1 cellular context compared by ENCODE assay signal in genomic region chr7:2104107-2104710, GRCh38.
A peak's percentile ranks its signal among the peaks of the same experiment; 100 is the strongest.
TF ChIP-seq lines count a peak whose summit lies in the region.

No MANE protein-coding gene starts in this region.

TF ChIP-seq in K562, 482 proteins besides CTCF, POLR2A, EP300 and RAD21 (continued from another document and continues in another):
- TF ChIP-seq TAL1 (IDR thresholded peaks at IDR 0.05): no peak
- no peak for TF ChIP-seq RHOXF2B (CRISPR knock-in tag; conservative IDR thresholded peaks at IDR 0.05)
- peak; percentile 86 for TF ChIP-seq TARDBP (IDR thresholded peaks at IDR 0.05)
- TF ChIP-seq ZNF445 (CRISPR knock-in tag; IDR thresholded peaks at IDR 0.05; ENCODE audit: low read depth): no peak
- TF ChIP-seq, protein P1, sequence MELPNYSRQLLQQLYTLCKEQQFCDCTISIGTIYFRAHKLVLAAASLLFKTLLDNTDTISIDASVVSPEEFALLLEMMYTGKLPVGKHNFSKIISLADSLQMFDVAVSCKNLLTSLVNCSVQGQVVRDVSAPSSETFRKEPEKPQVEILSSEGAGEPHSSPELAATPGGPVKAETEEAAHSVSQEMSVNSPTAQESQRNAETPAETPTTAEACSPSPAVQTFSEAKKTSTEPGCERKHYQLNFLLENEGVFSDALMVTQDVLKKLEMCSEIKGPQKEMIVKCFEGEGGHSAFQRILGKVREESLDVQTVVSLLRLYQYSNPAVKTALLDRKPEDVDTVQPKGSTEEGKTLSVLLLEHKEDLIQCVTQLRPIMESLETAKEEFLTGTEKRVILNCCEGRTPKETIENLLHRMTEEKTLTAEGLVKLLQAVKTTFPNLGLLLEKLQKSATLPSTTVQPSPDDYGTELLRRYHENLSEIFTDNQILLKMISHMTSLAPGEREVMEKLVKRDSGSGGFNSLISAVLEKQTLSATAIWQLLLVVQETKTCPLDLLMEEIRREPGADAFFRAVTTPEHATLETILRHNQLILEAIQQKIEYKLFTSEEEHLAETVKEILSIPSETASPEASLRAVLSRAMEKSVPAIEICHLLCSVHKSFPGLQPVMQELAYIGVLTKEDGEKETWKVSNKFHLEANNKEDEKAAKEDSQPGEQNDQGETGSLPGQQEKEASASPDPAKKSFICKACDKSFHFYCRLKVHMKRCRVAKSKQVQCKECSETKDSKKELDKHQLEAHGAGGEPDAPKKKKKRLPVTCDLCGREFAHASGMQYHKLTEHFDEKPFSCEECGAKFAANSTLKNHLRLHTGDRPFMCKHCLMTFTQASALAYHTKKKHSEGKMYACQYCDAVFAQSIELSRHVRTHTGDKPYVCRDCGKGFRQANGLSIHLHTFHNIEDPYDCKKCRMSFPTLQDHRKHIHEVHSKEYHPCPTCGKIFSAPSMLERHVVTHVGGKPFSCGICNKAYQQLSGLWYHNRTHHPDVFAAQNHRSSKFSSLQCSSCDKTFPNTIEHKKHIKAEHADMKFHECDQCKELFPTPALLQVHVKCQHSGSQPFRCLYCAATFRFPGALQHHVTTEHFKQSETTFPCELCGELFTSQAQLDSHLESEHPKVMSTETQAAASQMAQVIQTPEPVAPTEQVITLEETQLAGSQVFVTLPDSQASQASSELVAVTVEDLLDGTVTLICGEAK (IDR thresholded peaks at IDR 0.05): no peak
- TF ChIP-seq, protein P1 (CRISPR knock-in tag; IDR thresholded peaks at IDR 0.05): no peak
- no peak for TF ChIP-seq TAF9B (IDR thresholded peaks at IDR 0.05; ENCODE audit: partially characterized antibody)
- TF ChIP-seq NUFIP1 (IDR thresholded peaks at IDR 0.05; ENCODE audit: partially characterized antibody): peak; percentile 16
- TF ChIP-seq, protein P2, sequence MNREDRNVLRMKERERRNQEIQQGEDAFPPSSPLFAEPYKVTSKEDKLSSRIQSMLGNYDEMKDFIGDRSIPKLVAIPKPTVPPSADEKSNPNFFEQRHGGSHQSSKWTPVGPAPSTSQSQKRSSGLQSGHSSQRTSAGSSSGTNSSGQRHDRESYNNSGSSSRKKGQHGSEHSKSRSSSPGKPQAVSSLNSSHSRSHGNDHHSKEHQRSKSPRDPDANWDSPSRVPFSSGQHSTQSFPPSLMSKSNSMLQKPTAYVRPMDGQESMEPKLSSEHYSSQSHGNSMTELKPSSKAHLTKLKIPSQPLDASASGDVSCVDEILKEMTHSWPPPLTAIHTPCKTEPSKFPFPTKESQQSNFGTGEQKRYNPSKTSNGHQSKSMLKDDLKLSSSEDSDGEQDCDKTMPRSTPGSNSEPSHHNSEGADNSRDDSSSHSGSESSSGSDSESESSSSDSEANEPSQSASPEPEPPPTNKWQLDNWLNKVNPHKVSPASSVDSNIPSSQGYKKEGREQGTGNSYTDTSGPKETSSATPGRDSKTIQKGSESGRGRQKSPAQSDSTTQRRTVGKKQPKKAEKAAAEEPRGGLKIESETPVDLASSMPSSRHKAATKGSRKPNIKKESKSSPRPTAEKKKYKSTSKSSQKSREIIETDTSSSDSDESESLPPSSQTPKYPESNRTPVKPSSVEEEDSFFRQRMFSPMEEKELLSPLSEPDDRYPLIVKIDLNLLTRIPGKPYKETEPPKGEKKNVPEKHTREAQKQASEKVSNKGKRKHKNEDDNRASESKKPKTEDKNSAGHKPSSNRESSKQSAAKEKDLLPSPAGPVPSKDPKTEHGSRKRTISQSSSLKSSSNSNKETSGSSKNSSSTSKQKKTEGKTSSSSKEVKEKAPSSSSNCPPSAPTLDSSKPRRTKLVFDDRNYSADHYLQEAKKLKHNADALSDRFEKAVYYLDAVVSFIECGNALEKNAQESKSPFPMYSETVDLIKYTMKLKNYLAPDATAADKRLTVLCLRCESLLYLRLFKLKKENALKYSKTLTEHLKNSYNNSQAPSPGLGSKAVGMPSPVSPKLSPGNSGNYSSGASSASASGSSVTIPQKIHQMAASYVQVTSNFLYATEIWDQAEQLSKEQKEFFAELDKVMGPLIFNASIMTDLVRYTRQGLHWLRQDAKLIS (CRISPR knock-in tag; IDR thresholded peaks at IDR 0.05): peak; percentile 88
- no peak for TF ChIP-seq NR0B1 (IDR thresholded peaks at IDR 0.05; ENCODE audit: partially characterized antibody)
- 0 out of 2 replicates have a peak, but pooled peaks have one; percentile 38 for TF ChIP-seq ATF1 (CRISPR knock-in tag; IDR thresholded peaks at IDR 0.05)
- TF ChIP-seq ATF1 (tag; IDR thresholded peaks at IDR 0.05): peak; percentile 95
- TF ChIP-seq TOE1 (IDR thresholded peaks at IDR 0.05; ENCODE audit: borderline replicate concordance): peak; percentile 54; the same call in 1 of the 2 replicates
- no peak for TF ChIP-seq TOE1 (CRISPR knock-in tag; IDR thresholded peaks at IDR 0.05; ENCODE audit: borderline replicate concordance, low read depth)
- TF ChIP-seq ZNF780A (CRISPR knock-in tag; IDR thresholded peaks at IDR 0.05): no peak
- TF ChIP-seq SREBF2 (CRISPR knock-in tag; IDR thresholded peaks at IDR 0.05): no peak
- TF ChIP-seq ESRRB (CRISPR knock-in tag; IDR thresholded peaks at IDR 0.05; ENCODE audit: borderline replicate concordance): no peak
- TF ChIP-seq ZNF512 (tag; IDR thresholded peaks at IDR 0.05): no peak
- TF ChIP-seq, protein P3, sequence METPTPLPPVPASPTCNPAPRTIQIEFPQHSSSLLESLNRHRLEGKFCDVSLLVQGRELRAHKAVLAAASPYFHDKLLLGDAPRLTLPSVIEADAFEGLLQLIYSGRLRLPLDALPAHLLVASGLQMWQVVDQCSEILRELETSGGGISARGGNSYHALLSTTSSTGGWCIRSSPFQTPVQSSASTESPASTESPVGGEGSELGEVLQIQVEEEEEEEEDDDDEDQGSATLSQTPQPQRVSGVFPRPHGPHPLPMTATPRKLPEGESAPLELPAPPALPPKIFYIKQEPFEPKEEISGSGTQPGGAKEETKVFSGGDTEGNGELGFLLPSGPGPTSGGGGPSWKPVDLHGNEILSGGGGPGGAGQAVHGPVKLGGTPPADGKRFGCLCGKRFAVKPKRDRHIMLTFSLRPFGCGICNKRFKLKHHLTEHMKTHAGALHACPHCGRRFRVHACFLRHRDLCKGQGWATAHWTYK (CRISPR knock-in tag; IDR thresholded peaks at IDR 0.05): peak; percentile 66; the same call in 1 of the 2 replicates
- TF ChIP-seq XRCC5 (IDR thresholded peaks at IDR 0.05; ENCODE audit: low read depth, low read length): peak; percentile 91; the same call in 1 of the 2 replicates
- no peak for TF ChIP-seq ZNF165 (CRISPR knock-in tag; IDR thresholded peaks at IDR 0.05; ENCODE audit: borderline replicate concordance)
- TF ChIP-seq POLR3A (IDR thresholded peaks at IDR 0.05; ENCODE audit: borderline replicate concordance, extremely low read depth, insufficient read depth, insufficient read length): no peak
- TF ChIP-seq ELK3 (CRISPR knock-in tag; IDR thresholded peaks at IDR 0.05): no peak
- peak; percentile 89 for TF ChIP-seq BHLHE40 (IDR thresholded peaks at IDR 0.05; ENCODE audit: low read length)
- no peak for TF ChIP-seq NFE2L1 (tag; IDR thresholded peaks at IDR 0.05; ENCODE audit: borderline replicate concordance, low read depth)
- no peak; the same call in 1 of the 2 replicates for TF ChIP-seq NR2C1 (IDR thresholded peaks at IDR 0.05)
- 0 out of 2 replicates have a peak, but pooled peaks have one; percentile 11 for TF ChIP-seq NR2C1 (tag; IDR thresholded peaks at IDR 0.05)
- no peak for TF ChIP-seq BDP1 (IDR thresholded peaks at IDR 0.05; ENCODE audit: insufficient read depth, insufficient read length)
- TF ChIP-seq FOXK2 (conservative IDR thresholded peaks at IDR 0.05 in 1 of 2, IDR thresholded peaks at IDR 0.05 in 1 of 2; ENCODE audit: low read depth in 2 of 2): peak; percentile 81 to 82
- peak; percentile 68; the same call in 1 of the 2 replicates for TF ChIP-seq REST (CRISPR knock-in tag; IDR thresholded peaks at IDR 0.05; ENCODE audit: low read depth)
- no peak for TF ChIP-seq ILK (tag; IDR thresholded peaks at IDR 0.05; ENCODE audit: borderline replicate concordance, low read depth)
- TF ChIP-seq ZSCAN32 (CRISPR knock-in tag; IDR thresholded peaks at IDR 0.05): peak; percentile 89
- TF ChIP-seq ZNF644 (tag; IDR thresholded peaks at IDR 0.05; ENCODE audit: low read depth): no peak
- TF ChIP-seq ZNF282 (CRISPR knock-in tag; IDR thresholded peaks at IDR 0.05): no peak
- no peak for TF ChIP-seq FOXJ3 (CRISPR knock-in tag; IDR thresholded peaks at IDR 0.05)
- no peak for TF ChIP-seq MYBL2 (IDR thresholded peaks at IDR 0.05; ENCODE audit: low read depth)
- TF ChIP-seq MYBL2 (CRISPR knock-in tag; IDR thresholded peaks at IDR 0.05; ENCODE audit: borderline replicate concordance): no peak
- peak; percentile 100 for TF ChIP-seq MYC (IDR thresholded peaks at IDR 0.05; ENCODE audit: low read depth, low read length)
- TF ChIP-seq MYC (CRISPR knock-in tag; IDR thresholded peaks at IDR 0.05; ENCODE audit: borderline replicate concordance, low read depth): peak; percentile 89; the same call in 1 of the 2 replicates
- peak; percentile 95 for TF ChIP-seq ATF7 (IDR thresholded peaks at IDR 0.05)
